In the genomic region with DNA sequence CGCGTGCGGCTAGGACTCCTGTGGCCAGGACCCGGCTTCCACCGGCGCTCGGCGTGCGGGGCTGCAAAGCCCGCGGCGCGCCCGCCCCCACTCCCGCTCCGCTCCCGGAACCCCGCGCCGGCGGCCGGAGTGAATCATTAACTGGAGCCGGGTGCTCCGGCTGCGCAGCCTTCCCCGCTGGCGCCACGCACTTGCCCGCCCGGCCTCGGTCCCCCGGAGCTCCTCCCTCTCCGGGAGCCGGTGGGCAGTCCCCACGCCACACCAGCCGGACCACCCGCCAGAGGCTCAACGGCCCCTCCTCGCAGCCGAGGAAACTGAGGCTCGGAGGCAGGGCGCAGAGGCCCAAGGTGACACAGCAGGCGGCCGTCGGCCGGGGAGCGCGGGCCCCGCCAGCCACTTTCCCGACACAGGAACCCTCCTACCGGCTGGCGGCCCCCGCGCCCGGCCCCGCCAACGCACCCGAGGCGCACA, we compare ENCODE assay signal across 8 cellular contexts. TPM values are rescaled to one million over a fixed set of nuclear protein-coding genes. Genes with fewer than 3 reads are reported as not detected.
A peak's percentile ranks its signal among the peaks of the same experiment; 100 is the strongest.
DNase-seq lines count a peak whose midpoint lies in the region; ATAC-seq and TF ChIP-seq lines count a peak whose summit lies in the region.

No MANE protein-coding gene starts in this region.

- TF ChIP-seq CTCF in GM12864 (IDR thresholded peaks at IDR 0.05; ENCODE audit: low read depth, low read length, missing control alignments): no peak

- H3K4me3 ChIP-seq in GM12864 (ENCODE audit: low read depth, low read length): peak overlapping the region; percentile 58
- peak overlapping the region; percentile 33 for H3K4me3 ChIP-seq in endocrine pancreas (ENCODE audit: control insufficient read depth, insufficient read depth, low read length)

- no peaks in the 10 kb centered on the region for H3K36me3 ChIP-seq in endocrine pancreas (ENCODE audit: control insufficient read depth, insufficient read depth, low read length)

- ATAC-seq in GM21619 (IDR thresholded peaks at IDR 0.05; ENCODE audit: unreplicated experiment): peak; percentile 38

- no peak for DNase-seq in GM12864 (ENCODE audit: low read depth)
- peak; percentile 48 for DNase-seq in M059J (ENCODE audit: low read depth)
- peak; percentile 52 for DNase-seq in myocyte (ENCODE audit: low read depth)
- no peak for DNase-seq in NCI-H446 treated with DMSO at 0.1 percent for 48 hours (lab: John Stamatoyannopoulos, UW)
- no peak for DNase-seq in H4 (ENCODE audit: low spot score)
- no peak for DNase-seq in NCI-H2196 treated with DMSO at 0.1 percent for 48 hours (lab: John Stamatoyannopoulos, UW; ENCODE audit: unreplicated experiment)

- no peaks in the 10 kb centered on the region for H3K27me3 ChIP-seq in endocrine pancreas (ENCODE audit: control insufficient read depth, insufficient read depth, low read length)

- H3K9ac ChIP-seq in endocrine pancreas (ENCODE audit: control insufficient read depth, insufficient read depth, low read length): peak overlapping the region; percentile 82

- H3K4me1 ChIP-seq in endocrine pancreas (ENCODE audit: control insufficient read depth, insufficient read depth, low read length): no peaks in the 10 kb centered on the region

- no peaks in the 10 kb centered on the region for H3K9me3 ChIP-seq in endocrine pancreas (ENCODE audit: control insufficient read depth, low read length)

RNA-seq across cellular contexts. Expression of gene BCAR1, which starts 0.6 kb away (rescaled TPM):
- 47.3 and 80.5 TPM in 2 replicates for total RNA-seq in M059J (2014; rRNA removed; shearing (Covaris generic))
- 104 and 128 TPM in 2 replicates for total RNA-seq in myocyte
- 81.2 TPM for polyA plus RNA-seq in myocyte (2012)
- 12.9 and 19.6 TPM in 2 replicates for total RNA-seq in H4 (2014; rRNA removed; shearing (Covaris generic))

RNA-seq across cellular contexts. Expression of gene CTRB1, which starts 32.1 kb away (rescaled TPM):
- not detected in 2 replicates for total RNA-seq in M059J (2014; rRNA removed; shearing (Covaris generic))
- total RNA-seq in myocyte: 3.4 and 4.5 TPM in 2 replicates
- 1.1 TPM for polyA plus RNA-seq in myocyte (2012)
- total RNA-seq in H4 (2014; rRNA removed; shearing (Covaris generic)): not detected in 2 replicates

RNA-seq across cellular contexts. Expression of gene CTRB2, which starts 43.9 kb away (rescaled TPM):
- not detected in 2 replicates for total RNA-seq in M059J (2014; rRNA removed; shearing (Covaris generic))
- total RNA-seq in myocyte: 2.3 and 6.1 TPM in 2 replicates
- 2.4 TPM for polyA plus RNA-seq in myocyte (2012)
- total RNA-seq in H4 (2014; rRNA removed; shearing (Covaris generic)): not detected in 2 replicates

Comparison
In these comparisons a context has a peak if more than half of its experiments do, and no peak if none do; other contexts are left out.
1. DNase-seq: peak in M059J (single experiment) and myocyte (single experiment); none in GM12864 (single experiment), NCI-H446 treated with DMSO at 0.1 percent for 48 hours (single experiment), H4 (single experiment) and NCI-H2196 treated with DMSO at 0.1 percent for 48 hours (single experiment).